Comparison of ENCODE assay signal across 25 cellular contexts in genomic region chr15:71571641-71572040, GRCh38.
DNase-seq lines count a peak whose midpoint lies in the region; ATAC-seq and TF ChIP-seq lines count a peak whose summit lies in the region.
"Had no signal": no experiment of that assay in that cellular context is flagged by ENCODE, and none has a peak within 500 bp of the region (broad histone marks: within the 10 kb centered on the region; RNA-seq: fewer than 3 reads in every experiment).

No MANE protein-coding gene starts in this region.

- H3K27ac ChIP-seq in esophagus (ENCODE audit: low read depth in 2 of 2, low read length in 1 of 2) (peak overlapping the region; percentile 81 to 83), stomach (peak overlapping the region in 3 of 5 donors; percentile 61 to 74 (median 69))
- H3K27ac ChIP-seq in CD4-positive, alpha-beta T cell (ENCODE audit: low read depth, low read length) = no peak overlapping the region
- H3K27ac ChIP-seq: 22Rv1 had no signal

- H3K27me3 ChIP-seq in esophagus (ENCODE audit: control insufficient read depth in 1 of 2, insufficient read depth in 2 of 2, low read length in 2 of 2) = no peaks in the 10 kb centered on the region
- H3K27me3 ChIP-seq in stomach = no peaks in the 10 kb centered on the region
- peaks cover 17% of the 10 kb centered on the region for H3K27me3 ChIP-seq in CD4-positive, alpha-beta T cell (ENCODE audit: control insufficient read depth, insufficient read depth, low read length)

- peak; percentile 33 for DNase-seq in NCI-H1105 treated with DMSO at 0.1 percent for 48 hours (lab: John Stamatoyannopoulos, UW)
- DNase-seq in NCI-H1105 (lab: John Stamatoyannopoulos, UW) = no peak
- DNase-seq in NCI-H82 treated with DMSO at 0.1 percent for 48 hours (lab: John Stamatoyannopoulos, UW; ENCODE audit: unreplicated experiment) = peak; percentile 28
- no peak for DNase-seq in stomach
- no peak for DNase-seq in CD4-positive, alpha-beta T cell
- no peak for DNase-seq in HuH-7 (ENCODE audit: low spot score)
- DNase-seq in foreskin fibroblast = no peak
- DNase-seq: ACHN; BE2C; Calu3; DMS153; DND-41; H9; Karpas-422; MV-4-11; NCI-H2029; NCI-H446; NCI-H526 treated with DMSO at 0.1 percent for 48 hours; NK-92 treated with Interleukin-12 subunit alpha and Interleukin-12 subunit beta, amount 100 ng/mL, for 24 hours; SHP77 had no signal

- no peak overlapping the region for H3K4me3 ChIP-seq in esophagus (ENCODE audit: low read depth in 1 of 2, low read length in 2 of 2)
- H3K4me3 ChIP-seq in stomach = no peak overlapping the region
- no peak overlapping the region for H3K4me3 ChIP-seq in foreskin fibroblast (ENCODE audit: low read depth in 1 of 2, low read length in 2 of 2)
- H3K4me3 ChIP-seq: GM23338, PC-9 had no signal

- peaks cover 0 to 3% of the 10 kb centered on the region in 2 donors for H3K4me1 ChIP-seq in esophagus (ENCODE audit: control insufficient read depth in 2 of 2, insufficient read depth in 2 of 2, low read length in 1 of 2)
- peaks cover 0 to 18% (median 8%) of the 10 kb centered on the region in 4 donors for H3K4me1 ChIP-seq in stomach
- H3K4me1 ChIP-seq: BE2C had no signal

- no peak overlapping the region for H3K27ac Mint-ChIP-seq in CD4-positive, alpha-beta T cell
- H3K27ac Mint-ChIP-seq: CD14-positive monocyte had no signal

- TF ChIP-seq EP300 in stomach (IDR thresholded peaks at IDR 0.05) = no peak

- WGBS in esophagus, 2 donors = 50 to 59% methylated on average over 1 of the region's 1 CpG
- 61 to 92% (median 79%) methylated on average over 1 of the region's 1 CpG for WGBS in stomach, 5 donors

- CTCF ChIA-PET in CD4-positive, alpha-beta T cell (lab: Charles Lee) = no interaction called here

- ATAC-seq in CD4-positive, alpha-beta T cell (ENCODE audit: poor library complexity) = no peak

- H3K27me3 Mint-ChIP-seq in CD4-positive, alpha-beta T cell = peaks cover 50% of the 10 kb centered on the region

- POLR2A ChIA-PET in CD4-positive, alpha-beta T cell (lab: Charles Lee) = no interaction called here

- H3K36me3 ChIP-seq in esophagus (ENCODE audit: control insufficient read depth in 2 of 2, insufficient read depth in 2 of 2, low read length in 1 of 2) (no peaks in the 10 kb centered on the region), stomach (no peaks in the 10 kb centered on the region)
- H3K36me3 ChIP-seq: BE2C had no signal

- no peaks in the 10 kb centered on the region for H3K9me3 Mint-ChIP-seq in CD4-positive, alpha-beta T cell
- H3K9me3 Mint-ChIP-seq: GM23338, H9 had no signal

- no peaks in the 10 kb centered on the region for H3K4me1 Mint-ChIP-seq in CD4-positive, alpha-beta T cell (ENCODE audit: low read depth)
- H3K4me1 Mint-ChIP-seq: CD14-positive monocyte had no signal

- no peak overlapping the region for H3K4me3 Mint-ChIP-seq in CD4-positive, alpha-beta T cell
- H3K4me3 Mint-ChIP-seq: CD14-positive monocyte, GM23338, H9 had no signal

- intact Hi-C loops in stomach (cut with DNase I; ENCODE audit: low total_unique reads) = no loop called here
- intact Hi-C loops in CD4-positive, alpha-beta T cell (cut with DNase I, micrococcal nuclease) = no loop called here

- H3K36me3 Mint-ChIP-seq in CD4-positive, alpha-beta T cell (ENCODE audit: low read depth) = no peaks in the 10 kb centered on the region
- H3K36me3 Mint-ChIP-seq: CD14-positive monocyte had no signal

- no peak for TF ChIP-seq POLR2A in stomach (IDR thresholded peaks at IDR 0.05)

- TF ChIP-seq CTCF in stomach (IDR thresholded peaks at IDR 0.05) = no peak
- TF ChIP-seq CTCF in CD4-positive, alpha-beta T cell (IDR thresholded peaks at IDR 0.05) = no peak
- TF ChIP-seq CTCF in foreskin fibroblast (IDR thresholded peaks at IDR 0.05; ENCODE audit: low read depth, low read length) = no peak

- H3K9me3 ChIP-seq in esophagus (ENCODE audit: control insufficient read depth in 2 of 2, insufficient read depth in 1 of 2, low read depth in 1 of 2, low read length in 1 of 2) = no peaks in the 10 kb centered on the region
- no peaks in the 10 kb centered on the region for H3K9me3 ChIP-seq in stomach
- H3K9me3 ChIP-seq in CD4-positive, alpha-beta T cell (ENCODE audit: control insufficient read depth, low read length) = no peaks in the 10 kb centered on the region
- H3K9me3 ChIP-seq: BE2C had no signal

Comparison
In these comparisons a context has a peak if more than half of its experiments do, and no peak if none do; other contexts are left out.
1. DNase-seq: peak in NCI-H1105 treated with DMSO at 0.1 percent for 48 hours (single experiment) and NCI-H82 treated with DMSO at 0.1 percent for 48 hours (single experiment); none in NCI-H1105 (single experiment), stomach (single experiment), CD4-positive, alpha-beta T cell (0 of 10), HuH-7 (single experiment) and foreskin fibroblast (0 of 2).